Comparison of ENCODE assay signal across 1 cellular context in the genomic region with DNA sequence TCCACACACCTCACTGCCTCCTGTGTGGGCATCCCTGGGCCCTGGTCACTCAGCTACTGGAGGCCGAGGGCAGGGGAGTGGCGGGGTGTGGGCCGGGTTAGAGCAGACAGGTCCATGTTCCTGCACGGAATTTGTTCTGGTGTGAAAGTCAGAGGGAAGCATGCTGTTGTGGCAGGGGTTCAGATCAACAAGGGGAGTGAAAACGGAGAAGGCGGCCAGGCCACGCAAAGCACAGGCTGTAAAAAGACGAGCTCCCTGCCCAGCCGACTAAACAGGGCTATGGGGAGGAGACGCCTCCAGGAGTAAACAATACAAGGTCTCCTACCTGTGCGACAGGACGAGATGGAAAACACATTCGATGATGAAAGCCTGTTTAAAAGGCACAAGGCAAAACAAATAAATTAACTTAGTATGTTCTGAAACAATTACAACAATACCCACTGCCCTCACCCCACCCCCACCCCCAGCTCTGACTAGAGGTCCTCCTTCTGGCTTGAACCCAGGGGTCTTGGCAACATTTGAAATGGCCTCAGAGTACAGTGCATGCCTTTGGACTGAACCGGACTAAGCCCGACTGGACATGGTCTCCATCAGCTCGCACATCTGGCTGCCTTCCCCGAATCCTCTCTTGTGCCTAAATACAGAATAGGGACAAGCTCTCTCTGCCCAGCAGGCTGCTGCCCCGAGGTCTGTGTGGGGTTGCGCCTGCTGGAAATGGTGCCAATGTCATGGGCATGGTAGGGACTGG.
A peak's percentile ranks its signal among the peaks of the same experiment; 100 is the strongest.
TF ChIP-seq lines count a peak whose summit lies in the region.

No MANE protein-coding gene starts in this region.

TF ChIP-seq in HepG2, 621 proteins besides CTCF, POLR2A, EP300 and RAD21 (continued from another document):
- 0 out of 2 replicates have a peak, but pooled peaks have one; percentile 18 for TF ChIP-seq SALL1 (CRISPR knock-in tag; IDR thresholded peaks at IDR 0.05)
